In the genomic region with DNA sequence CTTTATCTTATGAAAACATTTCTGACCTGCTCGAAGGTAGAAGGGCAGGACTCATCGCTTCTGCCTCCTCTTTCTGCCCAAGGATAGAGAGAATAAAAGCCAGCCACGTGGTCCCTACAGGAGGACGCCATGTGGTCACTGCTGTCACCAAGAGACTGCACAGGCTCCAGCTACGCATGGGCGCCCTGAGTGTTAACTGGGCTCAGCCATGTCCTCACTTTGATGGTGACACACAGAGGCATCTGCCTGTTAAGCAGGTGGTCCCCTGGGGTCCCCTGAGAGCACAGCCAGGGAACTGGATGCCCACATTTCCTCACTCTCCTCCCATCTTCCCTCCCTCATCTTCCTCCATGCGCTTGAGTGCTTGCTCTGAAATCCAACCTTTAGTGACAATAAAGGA, we compare ENCODE assay signal across 8 cellular contexts.
DNase-seq lines count a peak whose midpoint lies in the region; ATAC-seq and TF ChIP-seq lines count a peak whose summit lies in the region.
"Not testable (repeated sequence)": the region's sequence is repeated elsewhere in the genome, so short reads cannot be mapped to it uniquely, and the experiment has no call there.

No MANE protein-coding gene starts in this region.

- POLR2A ChIA-PET in CD4-positive, alpha-beta T cell (lab: Charles Lee); SK-N-SH (lab: Yijun Ruan, JAX): not testable (repeated sequence)

- H3K36me3 ChIP-seq in BE2C; SK-N-SH (replicated peaks in 1 of 2; ENCODE audit: control insufficient read depth in 1 of 2, insufficient read depth in 2 of 2, low read length in 1 of 2); neuronal stem cell (replicated peaks in 1 of 2; ENCODE audit: control insufficient read depth in 2 of 2, insufficient read depth in 2 of 2, low read length in 2 of 2): not testable (repeated sequence)

- H3K9me3 Mint-ChIP-seq in CD4-positive, alpha-beta T cell; activated CD8-positive, alpha-beta memory T cell treated with anti-CD3 and anti-CD28 coated beads, Interleukin-2, amount 10 ng/mL, durations not matched to agents 7 days and 5 days (ENCODE audit: low read depth); central memory CD8-positive, alpha-beta T cell; stimulated activated effector memory CD8-positive, alpha-beta T cell treated with anti-CD3 and anti-CD28 coated beads, Interleukin-12 subunit alpha, Interleukin-12 subunit beta, amount 100 ng/mL, for 72 hours: not testable (repeated sequence)

- TF ChIP-seq RAD21 in SK-N-SH (IDR thresholded peaks at IDR 0.05; ENCODE audit: low read length): not testable (repeated sequence)

- H3F3A ChIP-seq in SK-N-SH (replicated peaks; ENCODE audit: insufficient read depth): not testable (repeated sequence)

- not testable (repeated sequence) for TF ChIP-seq EP300 in SK-N-SH (IDR thresholded peaks at IDR 0.05; ENCODE audit: borderline replicate concordance in 1 of 2, low read depth in 1 of 2, low read length in 1 of 2)

- DNase-seq in BE2C (peak; percentile 68), left kidney (ENCODE audit: low read depth, low spot score) (peak; percentile 66)
- not testable (repeated sequence) for DNase-seq in CD4-positive, alpha-beta T cell; SK-N-SH; activated CD8-positive, alpha-beta memory T cell treated with anti-CD3 and anti-CD28 coated beads, Interleukin-2, amount 10 ng/mL, durations not matched to agents 7 days and 5 days; central memory CD8-positive, alpha-beta T cell (ENCODE audit: low spot score in 2 of 2); neuronal stem cell (ENCODE audit: low spot score); stimulated activated effector memory CD8-positive, alpha-beta T cell treated with anti-CD3 and anti-CD28 coated beads, Interleukin-12 subunit alpha, Interleukin-12 subunit beta, amount 100 ng/mL, for 72 hours (ENCODE audit: low spot score in 2 of 2)

- H2BK15ac ChIP-seq in neuronal stem cell (ENCODE audit: low read length): not testable (repeated sequence)

- H3K4ac ChIP-seq in neuronal stem cell (ENCODE audit: low read length): not testable (repeated sequence)

- 72% methylated on average over 7 of the region's 7 CpGs for WGBS in SK-N-SH (ENCODE audit: low lambda C conversion rate)
- WGBS in neuronal stem cell (ENCODE audit: extremely low coverage in 2 of 2, insufficient read length in 2 of 2, insufficient replicate concordance in 1 of 2), 2 donors: no CpG with 5 or more reads among the region's 7 CpGs

- not testable (repeated sequence) for H3K27me3 ChIP-seq in BE2C; CD4-positive, alpha-beta T cell (ENCODE audit: control insufficient read depth, insufficient read depth, low read length); SK-N-SH (ENCODE audit: insufficient read depth); neuronal stem cell (ENCODE audit: control insufficient read depth in 3 of 3, insufficient read depth in 3 of 3, low read depth in 1 of 3, low read length in 3 of 3)

- H3K4me1 ChIP-seq in BE2C; neuronal stem cell (ENCODE audit: control insufficient read depth in 2 of 2, insufficient read depth in 1 of 2, low read depth in 1 of 2, low read length in 2 of 2): not testable (repeated sequence)
- H3K4me1 ChIP-seq in SK-N-SH (ENCODE audit: control insufficient read depth in 1 of 2, insufficient read depth in 2 of 2, low read depth in 1 of 2, low read length in 1 of 2): peaks cover 0 to 32% of the 10 kb centered on the region in 2 experiments; a peak in 1 of 4 replicates

- not testable (repeated sequence) for H3K79me1 ChIP-seq in neuronal stem cell (ENCODE audit: low read depth, low read length)

- not testable (repeated sequence) for H3K9me3 ChIP-seq in BE2C; CD4-positive, alpha-beta T cell (ENCODE audit: control insufficient read depth, low read length); SK-N-SH; neuronal stem cell (replicated peaks in 1 of 2; ENCODE audit: control insufficient read depth in 2 of 2, insufficient read depth in 1 of 2, low read depth in 1 of 2, low read length in 2 of 2)

- intact Hi-C loops in CD4-positive, alpha-beta T cell (cut with DNase I, micrococcal nuclease): not testable (repeated sequence)

- not testable (repeated sequence) for H3K9me2 ChIP-seq in SK-N-SH

- H3K36me3 Mint-ChIP-seq in CD4-positive, alpha-beta T cell (ENCODE audit: low read depth): peaks cover 18% of the 10 kb centered on the region
- peaks cover 12% of the 10 kb centered on the region for H3K36me3 Mint-ChIP-seq in activated CD8-positive, alpha-beta memory T cell treated with anti-CD3 and anti-CD28 coated beads, Interleukin-2, amount 10 ng/mL, durations not matched to agents 7 days and 5 days
- not testable (repeated sequence) for H3K36me3 Mint-ChIP-seq in central memory CD8-positive, alpha-beta T cell (ENCODE audit: insufficient read depth)
- H3K36me3 Mint-ChIP-seq in stimulated activated effector memory CD8-positive, alpha-beta T cell treated with anti-CD3 and anti-CD28 coated beads, Interleukin-12 subunit alpha, Interleukin-12 subunit beta, amount 100 ng/mL, for 72 hours: peaks cover 27% of the 10 kb centered on the region

- H3K23ac ChIP-seq in neuronal stem cell (ENCODE audit: low read depth, low read length, poor library complexity): not testable (repeated sequence)

- H3K14ac ChIP-seq in neuronal stem cell (ENCODE audit: low read length): not testable (repeated sequence)

- not testable (repeated sequence) for H2AFZ ChIP-seq in SK-N-SH (ENCODE audit: low read depth)
- H2AFZ ChIP-seq in neuronal stem cell (ENCODE audit: low read length): peak overlapping the region; percentile 10

- not testable (repeated sequence) for H3K79me2 ChIP-seq in SK-N-SH (ENCODE audit: insufficient read depth)

- H3K27ac Mint-ChIP-seq in CD4-positive, alpha-beta T cell: peak overlapping the region; percentile 89
- H3K27ac Mint-ChIP-seq in activated CD8-positive, alpha-beta memory T cell treated with anti-CD3 and anti-CD28 coated beads, Interleukin-2, amount 10 ng/mL, durations not matched to agents 7 days and 5 days: peak overlapping the region; percentile 5
- peak overlapping the region; percentile 32 for H3K27ac Mint-ChIP-seq in central memory CD8-positive, alpha-beta T cell (ENCODE audit: low read depth)
- H3K27ac Mint-ChIP-seq in stimulated activated effector memory CD8-positive, alpha-beta T cell treated with anti-CD3 and anti-CD28 coated beads, Interleukin-12 subunit alpha, Interleukin-12 subunit beta, amount 100 ng/mL, for 72 hours: peak overlapping the region; percentile 60

- CTCF ChIA-PET in CD4-positive, alpha-beta T cell (lab: Charles Lee); SK-N-SH (lab: Yijun Ruan, JAX); activated CD8-positive, alpha-beta memory T cell treated with anti-CD3 and anti-CD28 coated beads, Interleukin-2, amount 10 ng/mL, durations not matched to agents 7 days and 5 days (lab: Charles Lee): not testable (repeated sequence)

- H2BK5ac ChIP-seq in neuronal stem cell (ENCODE audit: low read length): not testable (repeated sequence)

- H4K91ac ChIP-seq in neuronal stem cell (ENCODE audit: low read depth, low read length, poor library complexity): not testable (repeated sequence)

- not testable (repeated sequence) for TF ChIP-seq CTCF in BE2C (IDR thresholded peaks at IDR 0.05; ENCODE audit: low read depth, low read length); CD4-positive, alpha-beta T cell (IDR thresholded peaks at IDR 0.05); SK-N-SH (IDR thresholded peaks at IDR 0.05)

- H2AK5ac ChIP-seq in neuronal stem cell (ENCODE audit: low read depth, low read length): not testable (repeated sequence)

- not testable (repeated sequence) for H3K4me3 Mint-ChIP-seq in CD4-positive, alpha-beta T cell; activated CD8-positive, alpha-beta memory T cell treated with anti-CD3 and anti-CD28 coated beads, Interleukin-2, amount 10 ng/mL, durations not matched to agents 7 days and 5 days; central memory CD8-positive, alpha-beta T cell; stimulated activated effector memory CD8-positive, alpha-beta T cell treated with anti-CD3 and anti-CD28 coated beads, Interleukin-12 subunit alpha, Interleukin-12 subunit beta, amount 100 ng/mL, for 72 hours

- not testable (repeated sequence) for H3K9ac ChIP-seq in SK-N-SH; neuronal stem cell (ENCODE audit: low read depth, low read length, poor library complexity)

- not testable (repeated sequence) for H4K8ac ChIP-seq in neuronal stem cell (ENCODE audit: low read depth, low read length)

- H3K18ac ChIP-seq in neuronal stem cell (ENCODE audit: low read length): not testable (repeated sequence)

- not testable (repeated sequence) for H3K27me3 Mint-ChIP-seq in CD4-positive, alpha-beta T cell; activated CD8-positive, alpha-beta memory T cell treated with anti-CD3 and anti-CD28 coated beads, Interleukin-2, amount 10 ng/mL, durations not matched to agents 7 days and 5 days; central memory CD8-positive, alpha-beta T cell

- H4K20me1 ChIP-seq in SK-N-SH (ENCODE audit: insufficient read depth): not testable (repeated sequence)

- H3K4me1 Mint-ChIP-seq in CD4-positive, alpha-beta T cell (ENCODE audit: low read depth): peaks cover 14% of the 10 kb centered on the region
- H3K4me1 Mint-ChIP-seq in activated CD8-positive, alpha-beta memory T cell treated with anti-CD3 and anti-CD28 coated beads, Interleukin-2, amount 10 ng/mL, durations not matched to agents 7 days and 5 days; central memory CD8-positive, alpha-beta T cell: not testable (repeated sequence)
- peaks cover 11% of the 10 kb centered on the region for H3K4me1 Mint-ChIP-seq in stimulated activated effector memory CD8-positive, alpha-beta T cell treated with anti-CD3 and anti-CD28 coated beads, Interleukin-12 subunit alpha, Interleukin-12 subunit beta, amount 100 ng/mL, for 72 hours

- H2BK12ac ChIP-seq in neuronal stem cell (ENCODE audit: low read length): not testable (repeated sequence)

- not testable (repeated sequence) for ATAC-seq in CD4-positive, alpha-beta T cell (ENCODE audit: poor library complexity); activated CD8-positive, alpha-beta memory T cell treated with anti-CD3 and anti-CD28 coated beads, Interleukin-2, amount 10 ng/mL, durations not matched to agents 7 days and 5 days; central memory CD8-positive, alpha-beta T cell (replicated peaks; ENCODE audit: extremely low read depth, poor library complexity, severe bottlenecking); stimulated activated effector memory CD8-positive, alpha-beta T cell treated with anti-CD3 and anti-CD28 coated beads, Interleukin-12 subunit alpha, Interleukin-12 subunit beta, amount 100 ng/mL, for 72 hours

- not testable (repeated sequence) for H3K4me2 ChIP-seq in SK-N-SH; neuronal stem cell (ENCODE audit: insufficient read depth, low read length, poor library complexity, severe bottlenecking)

- not testable (repeated sequence) for H3K27ac ChIP-seq in CD4-positive, alpha-beta T cell (ENCODE audit: low read depth, low read length); SK-N-SH (ENCODE audit: low read depth in 2 of 2, low read length in 1 of 2); neuronal stem cell (replicated peaks; ENCODE audit: low read length)

- not testable (repeated sequence) for H2BK120ac ChIP-seq in neuronal stem cell (ENCODE audit: low read depth, low read length)

- H3K4me3 ChIP-seq in BE2C (ENCODE audit: low read depth, low read length); SK-N-SH (ENCODE audit: low read depth in 2 of 2, low read length in 1 of 2); neuronal stem cell (ENCODE audit: low read length in 2 of 2): not testable (repeated sequence)

Comparison
In these comparisons a context has a peak if more than half of its experiments do, and no peak if none do; other contexts are left out.
1. H3K27ac Mint-ChIP-seq: peak in every context shown above with its lines; median percentile 89 in CD4-positive, alpha-beta T cell; 60 in stimulated activated effector memory CD8-positive, alpha-beta T cell treated with anti-CD3 and anti-CD28 coated beads, Interleukin-12 subunit alpha, Interleukin-12 subunit beta, amount 100 ng/mL, for 72 hours; 32 in central memory CD8-positive, alpha-beta T cell; 5 in activated CD8-positive, alpha-beta memory T cell treated with anti-CD3 and anti-CD28 coated beads, Interleukin-2, amount 10 ng/mL, durations not matched to agents 7 days and 5 days.